In genomic region chr1:167728818-167729410, GRCh38 we compare ENCODE assay signal across 19 cellular contexts.
"Had no signal": no experiment of that assay in that cellular context is flagged by ENCODE, and none has a peak within 500 bp of the region (broad histone marks: within the 10 kb centered on the region; RNA-seq: fewer than 3 reads in every experiment).

No MANE protein-coding gene starts in this region.

- H3K36me3 ChIP-seq: colonic mucosa, gastrocnemius medialis, left ventricle myocardium inferior, lower lobe of right lung, neutrophil, thoracic aorta, transverse colon had no signal

- H3K9me3 Mint-ChIP-seq: naive thymus-derived CD8-positive, alpha-beta T cell had no signal

- H3K4me1 ChIP-seq: colonic mucosa had no signal

- DNase-seq: colonic mucosa; dermis blood vessel endothelial cell; gastrocnemius medialis; heart right ventricle; left cardiac atrium; left ventricle myocardium inferior; lower lobe of right lung; naive thymus-derived CD8-positive, alpha-beta T cell; posterior cingulate gyrus; stimulated activated CD4-positive, alpha-beta T cell treated with anti-CD3 and anti-CD28 coated beads, Interleukin-12 subunit alpha, Interleukin-12 subunit beta, amount 100 ng/mL, for 4 hours; stimulated activated naive CD4-positive, alpha-beta T cell; stomach; substantia nigra; transverse colon had no signal

- H3K27ac Mint-ChIP-seq: naive thymus-derived CD8-positive, alpha-beta T cell had no signal

- H3K4me3 ChIP-seq: colonic mucosa, gastrocnemius medialis, heart right ventricle, left ventricle myocardium inferior, lower lobe of right lung, stomach, thoracic aorta, transverse colon had no signal

- ATAC-seq: esophagus mucosa; gastrocnemius medialis; heart right ventricle; lower lobe of right lung; naive thymus-derived CD8-positive, alpha-beta T cell; sciatic nerve had no signal

- FAIRE-seq: keratinocyte had no signal

- H3K9me3 ChIP-seq: colonic mucosa, gastrocnemius medialis, heart right ventricle, left ventricle myocardium inferior, lower lobe of right lung, neutrophil, stomach, thoracic aorta, transverse colon had no signal

- H3K4me3 Mint-ChIP-seq: naive thymus-derived CD8-positive, alpha-beta T cell had no signal

- H3K27ac ChIP-seq: colonic mucosa, gastrocnemius medialis, left ventricle myocardium inferior, neutrophil, stomach, thoracic aorta, transverse colon had no signal

- H3K27me3 ChIP-seq: colonic mucosa, gastrocnemius medialis, heart right ventricle, neutrophil, stomach, transverse colon had no signal
